In the genomic region with DNA sequence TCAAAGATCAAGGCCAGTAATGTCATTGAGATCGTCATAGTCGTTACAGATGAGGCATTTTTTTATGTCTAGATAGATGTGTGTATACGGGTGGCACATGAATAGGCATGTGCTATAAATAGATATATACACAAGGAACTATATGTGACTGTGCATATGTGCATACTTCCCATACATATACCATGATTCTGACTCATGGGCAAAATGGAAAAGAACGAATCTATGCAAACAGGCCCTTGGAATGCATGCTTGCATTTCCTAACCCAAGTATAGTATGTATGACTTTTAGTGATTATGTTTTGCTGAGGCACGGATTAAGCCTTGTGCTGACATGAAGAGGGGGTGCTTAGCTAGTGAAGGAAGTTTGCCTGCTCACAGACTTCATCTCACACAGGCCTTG, we compare ENCODE assay signal across 1 cellular context.
TF ChIP-seq lines count a peak whose summit lies in the region.

No MANE protein-coding gene starts in this region.

TF ChIP-seq in H1, 55 proteins besides CTCF, POLR2A, EP300 and RAD21 (continued from another document):
- TF ChIP-seq, protein P1, sequence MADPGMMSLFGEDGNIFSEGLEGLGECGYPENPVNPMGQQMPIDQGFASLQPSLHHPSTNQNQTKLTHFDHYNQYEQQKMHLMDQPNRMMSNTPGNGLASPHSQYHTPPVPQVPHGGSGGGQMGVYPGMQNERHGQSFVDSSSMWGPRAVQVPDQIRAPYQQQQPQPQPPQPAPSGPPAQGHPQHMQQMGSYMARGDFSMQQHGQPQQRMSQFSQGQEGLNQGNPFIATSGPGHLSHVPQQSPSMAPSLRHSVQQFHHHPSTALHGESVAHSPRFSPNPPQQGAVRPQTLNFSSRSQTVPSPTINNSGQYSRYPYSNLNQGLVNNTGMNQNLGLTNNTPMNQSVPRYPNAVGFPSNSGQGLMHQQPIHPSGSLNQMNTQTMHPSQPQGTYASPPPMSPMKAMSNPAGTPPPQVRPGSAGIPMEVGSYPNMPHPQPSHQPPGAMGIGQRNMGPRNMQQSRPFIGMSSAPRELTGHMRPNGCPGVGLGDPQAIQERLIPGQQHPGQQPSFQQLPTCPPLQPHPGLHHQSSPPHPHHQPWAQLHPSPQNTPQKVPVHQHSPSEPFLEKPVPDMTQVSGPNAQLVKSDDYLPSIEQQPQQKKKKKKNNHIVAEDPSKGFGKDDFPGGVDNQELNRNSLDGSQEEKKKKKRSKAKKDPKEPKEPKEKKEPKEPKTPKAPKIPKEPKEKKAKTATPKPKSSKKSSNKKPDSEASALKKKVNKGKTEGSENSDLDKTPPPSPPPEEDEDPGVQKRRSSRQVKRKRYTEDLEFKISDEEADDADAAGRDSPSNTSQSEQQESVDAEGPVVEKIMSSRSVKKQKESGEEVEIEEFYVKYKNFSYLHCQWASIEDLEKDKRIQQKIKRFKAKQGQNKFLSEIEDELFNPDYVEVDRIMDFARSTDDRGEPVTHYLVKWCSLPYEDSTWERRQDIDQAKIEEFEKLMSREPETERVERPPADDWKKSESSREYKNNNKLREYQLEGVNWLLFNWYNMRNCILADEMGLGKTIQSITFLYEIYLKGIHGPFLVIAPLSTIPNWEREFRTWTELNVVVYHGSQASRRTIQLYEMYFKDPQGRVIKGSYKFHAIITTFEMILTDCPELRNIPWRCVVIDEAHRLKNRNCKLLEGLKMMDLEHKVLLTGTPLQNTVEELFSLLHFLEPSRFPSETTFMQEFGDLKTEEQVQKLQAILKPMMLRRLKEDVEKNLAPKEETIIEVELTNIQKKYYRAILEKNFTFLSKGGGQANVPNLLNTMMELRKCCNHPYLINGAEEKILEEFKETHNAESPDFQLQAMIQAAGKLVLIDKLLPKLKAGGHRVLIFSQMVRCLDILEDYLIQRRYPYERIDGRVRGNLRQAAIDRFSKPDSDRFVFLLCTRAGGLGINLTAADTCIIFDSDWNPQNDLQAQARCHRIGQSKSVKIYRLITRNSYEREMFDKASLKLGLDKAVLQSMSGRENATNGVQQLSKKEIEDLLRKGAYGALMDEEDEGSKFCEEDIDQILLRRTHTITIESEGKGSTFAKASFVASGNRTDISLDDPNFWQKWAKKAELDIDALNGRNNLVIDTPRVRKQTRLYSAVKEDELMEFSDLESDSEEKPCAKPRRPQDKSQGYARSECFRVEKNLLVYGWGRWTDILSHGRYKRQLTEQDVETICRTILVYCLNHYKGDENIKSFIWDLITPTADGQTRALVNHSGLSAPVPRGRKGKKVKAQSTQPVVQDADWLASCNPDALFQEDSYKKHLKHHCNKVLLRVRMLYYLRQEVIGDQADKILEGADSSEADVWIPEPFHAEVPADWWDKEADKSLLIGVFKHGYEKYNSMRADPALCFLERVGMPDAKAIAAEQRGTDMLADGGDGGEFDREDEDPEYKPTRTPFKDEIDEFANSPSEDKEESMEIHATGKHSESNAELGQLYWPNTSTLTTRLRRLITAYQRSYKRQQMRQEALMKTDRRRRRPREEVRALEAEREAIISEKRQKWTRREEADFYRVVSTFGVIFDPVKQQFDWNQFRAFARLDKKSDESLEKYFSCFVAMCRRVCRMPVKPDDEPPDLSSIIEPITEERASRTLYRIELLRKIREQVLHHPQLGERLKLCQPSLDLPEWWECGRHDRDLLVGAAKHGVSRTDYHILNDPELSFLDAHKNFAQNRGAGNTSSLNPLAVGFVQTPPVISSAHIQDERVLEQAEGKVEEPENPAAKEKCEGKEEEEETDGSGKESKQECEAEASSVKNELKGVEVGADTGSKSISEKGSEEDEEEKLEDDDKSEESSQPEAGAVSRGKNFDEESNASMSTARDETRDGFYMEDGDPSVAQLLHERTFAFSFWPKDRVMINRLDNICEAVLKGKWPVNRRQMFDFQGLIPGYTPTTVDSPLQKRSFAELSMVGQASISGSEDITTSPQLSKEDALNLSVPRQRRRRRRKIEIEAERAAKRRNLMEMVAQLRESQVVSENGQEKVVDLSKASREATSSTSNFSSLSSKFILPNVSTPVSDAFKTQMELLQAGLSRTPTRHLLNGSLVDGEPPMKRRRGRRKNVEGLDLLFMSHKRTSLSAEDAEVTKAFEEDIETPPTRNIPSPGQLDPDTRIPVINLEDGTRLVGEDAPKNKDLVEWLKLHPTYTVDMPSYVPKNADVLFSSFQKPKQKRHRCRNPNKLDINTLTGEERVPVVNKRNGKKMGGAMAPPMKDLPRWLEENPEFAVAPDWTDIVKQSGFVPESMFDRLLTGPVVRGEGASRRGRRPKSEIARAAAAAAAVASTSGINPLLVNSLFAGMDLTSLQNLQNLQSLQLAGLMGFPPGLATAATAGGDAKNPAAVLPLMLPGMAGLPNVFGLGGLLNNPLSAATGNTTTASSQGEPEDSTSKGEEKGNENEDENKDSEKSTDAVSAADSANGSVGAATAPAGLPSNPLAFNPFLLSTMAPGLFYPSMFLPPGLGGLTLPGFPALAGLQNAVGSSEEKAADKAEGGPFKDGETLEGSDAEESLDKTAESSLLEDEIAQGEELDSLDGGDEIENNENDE (IDR thresholded peaks at IDR 0.05; ENCODE audit: insufficient replicate concordance, low read length), result no peak
- TF ChIP-seq, protein P2, sequence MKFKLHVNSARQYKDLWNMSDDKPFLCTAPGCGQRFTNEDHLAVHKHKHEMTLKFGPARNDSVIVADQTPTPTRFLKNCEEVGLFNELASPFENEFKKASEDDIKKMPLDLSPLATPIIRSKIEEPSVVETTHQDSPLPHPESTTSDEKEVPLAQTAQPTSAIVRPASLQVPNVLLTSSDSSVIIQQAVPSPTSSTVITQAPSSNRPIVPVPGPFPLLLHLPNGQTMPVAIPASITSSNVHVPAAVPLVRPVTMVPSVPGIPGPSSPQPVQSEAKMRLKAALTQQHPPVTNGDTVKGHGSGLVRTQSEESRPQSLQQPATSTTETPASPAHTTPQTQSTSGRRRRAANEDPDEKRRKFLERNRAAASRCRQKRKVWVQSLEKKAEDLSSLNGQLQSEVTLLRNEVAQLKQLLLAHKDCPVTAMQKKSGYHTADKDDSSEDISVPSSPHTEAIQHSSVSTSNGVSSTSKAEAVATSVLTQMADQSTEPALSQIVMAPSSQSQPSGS (IDR thresholded peaks at IDR 0.05; ENCODE audit: low read length), result no peak
- no peak for TF ChIP-seq EGR1 (IDR thresholded peaks at IDR 0.05; ENCODE audit: borderline replicate concordance, low read depth, low read length)
